Comparison of ENCODE assay signal across 2 cellular contexts in the genomic region with DNA sequence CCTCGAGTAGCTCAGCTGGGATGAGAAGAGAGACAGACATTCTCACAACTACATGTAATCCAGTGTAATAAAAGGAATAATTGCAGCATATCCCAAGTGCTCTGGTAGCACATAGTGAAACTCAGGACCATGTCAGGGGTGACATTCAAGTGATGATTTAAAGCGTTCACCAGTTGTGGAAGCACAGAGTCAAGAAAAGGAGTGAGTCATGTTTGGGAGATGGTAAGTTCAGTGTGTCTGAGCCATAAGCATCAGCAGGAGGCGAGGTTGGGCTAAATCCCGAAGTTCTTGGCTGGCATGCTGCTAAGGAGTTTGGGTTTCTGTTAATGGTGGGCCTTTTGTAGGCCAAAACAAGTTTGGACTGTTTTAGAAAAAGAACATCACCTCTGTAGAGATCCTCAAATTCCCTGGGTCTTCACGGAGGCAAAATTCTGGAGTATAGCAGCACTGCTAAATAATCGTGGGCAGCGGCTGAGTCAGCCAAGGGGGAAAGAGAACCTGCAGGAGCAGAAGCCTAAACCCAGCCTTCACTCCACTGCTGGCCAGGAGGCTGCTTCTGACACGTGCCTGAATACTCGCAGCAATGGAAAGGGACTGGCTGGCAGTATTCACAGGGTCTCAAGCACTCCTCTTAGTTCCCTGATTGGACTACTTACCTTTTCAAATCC.
A peak's percentile ranks its signal among the peaks of the same experiment; 100 is the strongest.
TF ChIP-seq lines count a peak whose summit lies in the region.

No MANE protein-coding gene starts in this region.

TF ChIP-seq in HEK293, 187 proteins besides CTCF, POLR2A, EP300 and RAD21:
- TF ChIP-seq SP7 (tag by site-specific recombination; IDR thresholded peaks at IDR 0.05) (0 out of 2 replicates have a peak, but pooled peaks have one; percentile 19), ZNF16 (tag by site-specific recombination; IDR thresholded peaks at IDR 0.05; ENCODE audit: low read depth) (no peak), ZNF10 (tag by site-specific recombination; IDR thresholded peaks at IDR 0.05) (peak; percentile 49; the same call in 1 of the 2 replicates), ZNF404 (tag by site-specific recombination; IDR thresholded peaks at IDR 0.05) (no peak)
- TF ChIP-seq, protein P1, sequence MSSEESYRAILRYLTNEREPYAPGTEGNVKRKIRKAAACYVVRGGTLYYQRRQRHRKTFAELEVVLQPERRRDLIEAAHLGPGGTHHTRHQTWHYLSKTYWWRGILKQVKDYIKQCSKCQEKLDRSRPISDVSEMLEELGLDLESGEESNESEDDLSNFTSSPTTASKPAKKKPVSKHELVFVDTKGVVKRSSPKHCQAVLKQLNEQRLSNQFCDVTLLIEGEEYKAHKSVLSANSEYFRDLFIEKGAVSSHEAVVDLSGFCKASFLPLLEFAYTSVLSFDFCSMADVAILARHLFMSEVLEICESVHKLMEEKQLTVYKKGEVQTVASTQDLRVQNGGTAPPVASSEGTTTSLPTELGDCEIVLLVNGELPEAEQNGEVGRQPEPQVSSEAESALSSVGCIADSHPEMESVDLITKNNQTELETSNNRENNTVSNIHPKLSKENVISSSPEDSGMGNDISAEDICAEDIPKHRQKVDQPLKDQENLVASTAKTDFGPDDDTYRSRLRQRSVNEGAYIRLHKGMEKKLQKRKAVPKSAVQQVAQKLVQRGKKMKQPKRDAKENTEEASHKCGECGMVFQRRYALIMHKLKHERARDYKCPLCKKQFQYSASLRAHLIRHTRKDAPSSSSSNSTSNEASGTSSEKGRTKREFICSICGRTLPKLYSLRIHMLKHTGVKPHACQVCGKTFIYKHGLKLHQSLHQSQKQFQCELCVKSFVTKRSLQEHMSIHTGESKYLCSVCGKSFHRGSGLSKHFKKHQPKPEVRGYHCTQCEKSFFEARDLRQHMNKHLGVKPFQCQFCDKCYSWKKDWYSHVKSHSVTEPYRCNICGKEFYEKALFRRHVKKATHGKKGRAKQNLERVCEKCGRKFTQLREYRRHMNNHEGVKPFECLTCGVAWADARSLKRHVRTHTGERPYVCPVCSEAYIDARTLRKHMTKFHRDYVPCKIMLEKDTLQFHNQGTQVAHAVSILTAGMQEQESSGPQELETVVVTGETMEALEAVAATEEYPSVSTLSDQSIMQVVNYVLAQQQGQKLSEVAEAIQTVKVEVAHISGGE (tag by site-specific recombination; conservative IDR thresholded peaks at IDR 0.05; ENCODE audit: low read depth): no peak
- TF ChIP-seq, protein P2, sequence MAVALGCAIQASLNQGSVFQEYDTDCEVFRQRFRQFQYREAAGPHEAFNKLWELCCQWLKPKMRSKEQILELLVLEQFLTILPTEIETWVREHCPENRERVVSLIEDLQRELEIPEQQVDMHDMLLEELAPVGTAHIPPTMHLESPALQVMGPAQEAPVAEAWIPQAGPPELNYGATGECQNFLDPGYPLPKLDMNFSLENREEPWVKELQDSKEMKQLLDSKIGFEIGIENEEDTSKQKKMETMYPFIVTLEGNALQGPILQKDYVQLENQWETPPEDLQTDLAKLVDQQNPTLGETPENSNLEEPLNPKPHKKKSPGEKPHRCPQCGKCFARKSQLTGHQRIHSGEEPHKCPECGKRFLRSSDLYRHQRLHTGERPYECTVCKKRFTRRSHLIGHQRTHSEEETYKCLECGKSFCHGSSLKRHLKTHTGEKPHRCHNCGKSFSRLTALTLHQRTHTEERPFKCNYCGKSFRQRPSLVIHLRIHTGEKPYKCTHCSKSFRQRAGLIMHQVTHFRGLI (tag by site-specific recombination; IDR thresholded peaks at IDR 0.05): peak; percentile 55; the same call in 1 of the 2 replicates

TF ChIP-seq in K562, 482 proteins besides CTCF, POLR2A, EP300 and RAD21:
- TF ChIP-seq MBD2 (IDR thresholded peaks at IDR 0.05; ENCODE audit: borderline replicate concordance, low read depth) (no peak), U2AF2 (optimal IDR thresholded peaks at IDR 0.05; ENCODE audit: low read depth, low read length) (no peak), JUND (IDR thresholded peaks at IDR 0.05; ENCODE audit: borderline replicate concordance, low read depth, low read length) (peak; percentile 68; the same call in 1 of the 2 replicates), JUND (tag; IDR thresholded peaks at IDR 0.05; ENCODE audit: borderline replicate concordance, low read depth, low read length) (peak; percentile 44; the same call in 1 of the 3 replicates), JUN (IDR thresholded peaks at IDR 0.05; ENCODE audit: borderline replicate concordance, low read depth, low read length) (peak; percentile 60; the same call in 1 of the 2 replicates), JUN (CRISPR knock-in tag; IDR thresholded peaks at IDR 0.05; ENCODE audit: borderline replicate concordance) (no peak), MEIS2 (IDR thresholded peaks at IDR 0.05; ENCODE audit: partially characterized antibody) (peak; percentile 88), ZNF589 (CRISPR knock-in tag; IDR thresholded peaks at IDR 0.05; ENCODE audit: low read depth) (0 out of 2 replicates have a peak, but pooled peaks have one; percentile 29), MAFG (tag; conservative IDR thresholded peaks at IDR 0.05) (no peak)
- TF ChIP-seq, protein P3, sequence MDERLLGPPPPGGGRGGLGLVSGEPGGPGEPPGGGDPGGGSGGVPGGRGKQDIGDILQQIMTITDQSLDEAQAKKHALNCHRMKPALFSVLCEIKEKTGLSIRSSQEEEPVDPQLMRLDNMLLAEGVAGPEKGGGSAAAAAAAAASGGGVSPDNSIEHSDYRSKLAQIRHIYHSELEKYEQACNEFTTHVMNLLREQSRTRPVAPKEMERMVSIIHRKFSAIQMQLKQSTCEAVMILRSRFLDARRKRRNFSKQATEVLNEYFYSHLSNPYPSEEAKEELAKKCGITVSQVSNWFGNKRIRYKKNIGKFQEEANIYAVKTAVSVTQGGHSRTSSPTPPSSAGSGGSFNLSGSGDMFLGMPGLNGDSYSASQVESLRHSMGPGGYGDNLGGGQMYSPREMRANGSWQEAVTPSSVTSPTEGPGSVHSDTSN (CRISPR knock-in tag; IDR thresholded peaks at IDR 0.05; ENCODE audit: low read depth): no peak
- TF ChIP-seq, protein P3 (tag; conservative IDR thresholded peaks at IDR 0.05; ENCODE audit: low read depth): peak; percentile 72
- TF ChIP-seq, protein P4, sequence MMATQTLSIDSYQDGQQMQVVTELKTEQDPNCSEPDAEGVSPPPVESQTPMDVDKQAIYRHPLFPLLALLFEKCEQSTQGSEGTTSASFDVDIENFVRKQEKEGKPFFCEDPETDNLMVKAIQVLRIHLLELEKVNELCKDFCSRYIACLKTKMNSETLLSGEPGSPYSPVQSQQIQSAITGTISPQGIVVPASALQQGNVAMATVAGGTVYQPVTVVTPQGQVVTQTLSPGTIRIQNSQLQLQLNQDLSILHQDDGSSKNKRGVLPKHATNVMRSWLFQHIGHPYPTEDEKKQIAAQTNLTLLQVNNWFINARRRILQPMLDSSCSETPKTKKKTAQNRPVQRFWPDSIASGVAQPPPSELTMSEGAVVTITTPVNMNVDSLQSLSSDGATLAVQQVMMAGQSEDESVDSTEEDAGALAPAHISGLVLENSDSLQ (IDR thresholded peaks at IDR 0.05): peak; percentile 81
- TF ChIP-seq, protein P5, sequence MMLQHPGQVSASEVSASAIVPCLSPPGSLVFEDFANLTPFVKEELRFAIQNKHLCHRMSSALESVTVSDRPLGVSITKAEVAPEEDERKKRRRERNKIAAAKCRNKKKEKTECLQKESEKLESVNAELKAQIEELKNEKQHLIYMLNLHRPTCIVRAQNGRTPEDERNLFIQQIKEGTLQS (IDR thresholded peaks at IDR 0.05): peak; percentile 74
- TF ChIP-seq, protein P5 (CRISPR knock-in tag; conservative IDR thresholded peaks at IDR 0.05): no peak
